In the genomic region with DNA sequence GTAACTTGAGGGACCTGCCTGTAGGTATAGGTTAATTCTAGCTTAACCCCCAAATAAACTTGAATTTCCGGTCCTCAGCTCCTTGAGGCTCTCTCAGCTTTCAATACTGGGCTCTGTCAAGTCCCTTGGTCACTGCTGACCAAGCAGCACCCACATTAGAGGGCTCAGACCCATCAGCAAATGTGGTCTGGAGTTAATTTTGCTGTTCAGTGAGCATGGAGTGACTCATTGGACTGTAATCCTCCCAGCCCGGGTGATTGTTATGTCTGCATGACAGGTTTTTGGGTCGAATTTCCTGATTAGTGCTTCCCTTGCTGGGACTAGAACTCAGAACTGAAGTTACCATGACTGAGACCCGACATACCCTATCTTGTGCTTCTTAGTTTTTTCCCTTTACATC, we compare ENCODE assay signal across 17 cellular contexts.
DNase-seq lines count a peak whose midpoint lies in the region; ATAC-seq, FAIRE-seq and TF ChIP-seq lines count a peak whose summit lies in the region.
"Had no signal": no experiment of that assay in that cellular context is flagged by ENCODE, and none has a peak within 500 bp of the region (broad histone marks: within the 10 kb centered on the region; RNA-seq: fewer than 3 reads in every experiment).

No MANE protein-coding gene starts in this region.

- H3K9me3 Mint-ChIP-seq in astrocyte (ENCODE audit: unreplicated experiment), result peaks cover 5% of the 10 kb centered on the region

- H2AFZ ChIP-seq in astrocyte (ENCODE audit: low read depth, low read length), result peak overlapping the region; percentile 2

- FAIRE-seq in astrocyte (lab: Jason Lieb, UNC), result no peak

- no peak for ATAC-seq in HG02642 (IDR thresholded peaks at IDR 0.05; ENCODE audit: poor library complexity, unreplicated experiment)
- ATAC-seq: activated naive CD4-positive, alpha-beta T cell treated with anti-CD3 and anti-CD28 coated beads, Interleukin-2, amount 50 U/mL, for 72 hours had no signal

- peak overlapping the region; percentile 17 for H3K27ac ChIP-seq in astrocyte (ENCODE audit: low read depth, low read length)
- H3K27ac ChIP-seq: upper lobe of left lung had no signal

- H3K4me2 ChIP-seq in astrocyte (ENCODE audit: low read length), result peak overlapping the region; percentile 26

- H3K4me3 Mint-ChIP-seq in astrocyte (ENCODE audit: unreplicated experiment), result no peak overlapping the region

- H3K79me2 ChIP-seq in astrocyte (ENCODE audit: insufficient read depth, low read length), result no peaks in the 10 kb centered on the region

- H3K4me3 ChIP-seq in HFF-Myc (replicated peaks; ENCODE audit: low read depth, low read length) (no peak overlapping the region), astrocyte (ENCODE audit: insufficient read depth, low read depth, low read length) (no peak overlapping the region)
- H3K4me3 ChIP-seq: HAP-1, lung, upper lobe of left lung had no signal

- TF ChIP-seq CTCF in HFF-Myc (IDR thresholded peaks at IDR 0.05; ENCODE audit: low read depth, low read length, missing control alignments) (no peak), astrocyte (IDR thresholded peaks at IDR 0.05; ENCODE audit: insufficient read depth, low read depth, low read length) (no peak)

- in situ Hi-C loops in ACHN (cut with HindIII; ENCODE audit: low pct_ligation_motif_present, low pct_unique_long_range_greater_than_20kb, low sequenced_read_pairs), result no loop called here

- peaks cover 58% of the 10 kb centered on the region for H3K4me1 Mint-ChIP-seq in astrocyte (ENCODE audit: low read depth, unreplicated experiment)

- H3K27me3 ChIP-seq in astrocyte (ENCODE audit: insufficient read depth, low read length), result no peaks in the 10 kb centered on the region
- H3K27me3 ChIP-seq: upper lobe of left lung had no signal

- peaks cover 28% of the 10 kb centered on the region for H3K4me1 ChIP-seq in astrocyte (ENCODE audit: insufficient read depth, low read length)
- H3K4me1 ChIP-seq: HAP-1, upper lobe of left lung had no signal

- H3K9ac ChIP-seq in astrocyte (ENCODE audit: low read length), result no peak overlapping the region

- H3K27me3 Mint-ChIP-seq in astrocyte (ENCODE audit: low read depth, unreplicated experiment), result no peaks in the 10 kb centered on the region

- peaks cover 3% of the 10 kb centered on the region for H3K36me3 Mint-ChIP-seq in astrocyte (ENCODE audit: low read depth, unreplicated experiment)
- H3K36me3 Mint-ChIP-seq: activated naive CD4-positive, alpha-beta T cell treated with anti-CD3 and anti-CD28 coated beads, Interleukin-2, amount 50 U/mL, for 72 hours had no signal

- peak; percentile 88 for DNase-seq in ACHN
- DNase-seq in HFF-Myc (ENCODE audit: extremely low read depth, low read depth), result peak; percentile 71
- DNase-seq in astrocyte (ENCODE audit: low read depth), result peak; percentile 92
- peak; percentile 95 for DNase-seq in glomerular visceral epithelial cell (ENCODE audit: extremely low spot score)
- no peak for DNase-seq in DMS79 (lab: John Stamatoyannopoulos, UW)
- DNase-seq in NCI-H146 treated with DMSO at 0.1 percent for 48 hours (lab: John Stamatoyannopoulos, UW; ENCODE audit: unreplicated experiment), result no peak
- DNase-seq in activated CD4-positive, alpha-beta T cell treated with anti-CD3 and anti-CD28 coated beads for 4 hours, result no peak
- DNase-seq: DND-41; NCI-H1694; NCI-H69; SHP77 treated with DMSO at 0.1 percent for 48 hours; stimulated activated CD4-positive, alpha-beta T cell treated with anti-CD3 and anti-CD28 coated beads, Interleukin-15, amount 100 ng/mL, for 24 hours; upper lobe of left lung had no signal

- peak overlapping the region; percentile 92 for H3K27ac Mint-ChIP-seq in astrocyte (ENCODE audit: unreplicated experiment)
- H3K27ac Mint-ChIP-seq: activated naive CD4-positive, alpha-beta T cell treated with anti-CD3 and anti-CD28 coated beads, Interleukin-2, amount 50 U/mL, for 72 hours had no signal

- no peaks in the 10 kb centered on the region for H3K9me3 ChIP-seq in astrocyte (ENCODE audit: insufficient read depth, low read depth, low read length)
- H3K9me3 ChIP-seq: HAP-1 had no signal

- no peaks in the 10 kb centered on the region for H3K36me3 ChIP-seq in astrocyte (ENCODE audit: insufficient read depth, low read length)
- H3K36me3 ChIP-seq: HAP-1, upper lobe of left lung had no signal

- no peaks in the 10 kb centered on the region for H4K20me1 ChIP-seq in astrocyte (ENCODE audit: insufficient read depth, low read length)

Comparison
In these comparisons a context has a peak if more than half of its experiments do, and no peak if none do; other contexts are left out.
1. DNase-seq: peak in ACHN (single experiment), HFF-Myc (single experiment), astrocyte (single experiment) and glomerular visceral epithelial cell (single experiment); none in DMS79 (single experiment), NCI-H146 treated with DMSO at 0.1 percent for 48 hours (single experiment) and activated CD4-positive, alpha-beta T cell treated with anti-CD3 and anti-CD28 coated beads for 4 hours (0 of 2).